In genomic region chr2:108719149-108720044, GRCh38 we compare ENCODE assay signal across 1 cellular context.
TF ChIP-seq lines count a peak whose summit lies in the region.

RANBP2 (plus strand) TSS chr2:108719482; CDS start chr2:108719607, 125 bp downstream.

TF ChIP-seq in HepG2, 621 proteins besides CTCF, POLR2A, EP300 and RAD21 (continued from another document and continues in another):
- TF ChIP-seq, protein P1, sequence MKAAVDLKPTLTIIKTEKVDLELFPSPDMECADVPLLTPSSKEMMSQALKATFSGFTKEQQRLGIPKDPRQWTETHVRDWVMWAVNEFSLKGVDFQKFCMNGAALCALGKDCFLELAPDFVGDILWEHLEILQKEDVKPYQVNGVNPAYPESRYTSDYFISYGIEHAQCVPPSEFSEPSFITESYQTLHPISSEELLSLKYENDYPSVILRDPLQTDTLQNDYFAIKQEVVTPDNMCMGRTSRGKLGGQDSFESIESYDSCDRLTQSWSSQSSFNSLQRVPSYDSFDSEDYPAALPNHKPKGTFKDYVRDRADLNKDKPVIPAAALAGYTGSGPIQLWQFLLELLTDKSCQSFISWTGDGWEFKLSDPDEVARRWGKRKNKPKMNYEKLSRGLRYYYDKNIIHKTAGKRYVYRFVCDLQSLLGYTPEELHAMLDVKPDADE (CRISPR knock-in tag; IDR thresholded peaks at IDR 0.05), result peak; percentile 89; the same call in 1 of the 2 replicates
- TF ChIP-seq REPIN1 (CRISPR knock-in tag; IDR thresholded peaks at IDR 0.05; ENCODE audit: borderline replicate concordance, low read depth) (peak; percentile 99), KDM4B (CRISPR knock-in tag; IDR thresholded peaks at IDR 0.05) (peak; percentile 98), ZNF597 (CRISPR knock-in tag; IDR thresholded peaks at IDR 0.05) (0 out of 2 replicates have a peak, but pooled peaks have one; percentile 8), KLF11 (CRISPR knock-in tag; IDR thresholded peaks at IDR 0.05) (peak; percentile 95), ARID3A (IDR thresholded peaks at IDR 0.05; ENCODE audit: low read depth, low read length) (peak; percentile 46; the same call in 1 of the 2 replicates), SUZ12 (IDR thresholded peaks at IDR 0.05; ENCODE audit: low read depth, low read length) (no peak), DNMT1 (CRISPR knock-in tag; IDR thresholded peaks at IDR 0.05) (peak; percentile 97), U2AF1 (optimal IDR thresholded peaks at IDR 0.05; ENCODE audit: low read depth, low read length) (peak; percentile 74), ZNF20 (CRISPR knock-in tag; IDR thresholded peaks at IDR 0.05) (no peak), FIP1L1 (IDR thresholded peaks at IDR 0.05; ENCODE audit: borderline replicate concordance, insufficient read depth, low read depth, low read length) (no peak), ATF1 (CRISPR knock-in tag; IDR thresholded peaks at IDR 0.05) (peak; percentile 99), ZNF550 (CRISPR knock-in tag; IDR thresholded peaks at IDR 0.05; ENCODE audit: borderline replicate concordance) (no peak; the same call in 1 of the 2 replicates), ZBTB8A (CRISPR knock-in tag; IDR thresholded peaks at IDR 0.05; ENCODE audit: borderline replicate concordance, low read depth) (no peak), HNF1A (IDR thresholded peaks at IDR 0.05; ENCODE audit: low read depth) (0 out of 2 replicates have a peak, but pooled peaks have one; percentile 13), HNF1A (CRISPR knock-in tag; IDR thresholded peaks at IDR 0.05; ENCODE audit: borderline replicate concordance) (peak; percentile 91), ZNF180 (CRISPR knock-in tag; IDR thresholded peaks at IDR 0.05; ENCODE audit: borderline replicate concordance, low read depth) (no peak), FOXP1 (IDR thresholded peaks at IDR 0.05) (no peak), FOXP1 (CRISPR knock-in tag; IDR thresholded peaks at IDR 0.05) (peak; percentile 39; the same call in 1 of the 2 replicates), HMGA1 (CRISPR knock-in tag; conservative IDR thresholded peaks at IDR 0.05) (no peak), ZNF768 (CRISPR knock-in tag; IDR thresholded peaks at IDR 0.05) (peak; percentile 77), ZNF850 (CRISPR knock-in tag; conservative IDR thresholded peaks at IDR 0.05) (peak; percentile 90), NONO (IDR thresholded peaks at IDR 0.05) (no peak), NONO (CRISPR knock-in tag; conservative IDR thresholded peaks at IDR 0.05) (peak; percentile 99), ZNF432 (CRISPR knock-in tag; IDR thresholded peaks at IDR 0.05; ENCODE audit: borderline replicate concordance) (no peak; the same call in 1 of the 2 replicates), IRX3 (CRISPR knock-in tag; IDR thresholded peaks at IDR 0.05; ENCODE audit: borderline replicate concordance, low read depth) (peak; percentile 94), ZFP36L1 (CRISPR knock-in tag; IDR thresholded peaks at IDR 0.05) (peak; percentile 98), PAWR (CRISPR knock-in tag; IDR thresholded peaks at IDR 0.05; ENCODE audit: borderline replicate concordance) (peak; percentile 98; the same call in 1 of the 2 replicates), ATF3 (CRISPR knock-in tag; IDR thresholded peaks at IDR 0.05) (peak; percentile 71), ZNF790 (CRISPR knock-in tag; IDR thresholded peaks at IDR 0.05; ENCODE audit: borderline replicate concordance) (0 out of 2 replicates have a peak, but pooled peaks have one; percentile 57), YEATS4 (CRISPR knock-in tag; IDR thresholded peaks at IDR 0.05; ENCODE audit: borderline replicate concordance) (peak; percentile 100), SRSF9 (IDR thresholded peaks at IDR 0.05; ENCODE audit: borderline replicate concordance, insufficient read depth, low read depth, low read length, poor library complexity, severe bottlenecking) (no peak), ZNF800 (CRISPR knock-in tag; IDR thresholded peaks at IDR 0.05) (peak; percentile 88), ZNF275 (CRISPR knock-in tag; IDR thresholded peaks at IDR 0.05; ENCODE audit: borderline replicate concordance) (peak; percentile 96), ZNF460 (CRISPR knock-in tag; IDR thresholded peaks at IDR 0.05; ENCODE audit: borderline replicate concordance) (peak; percentile 19; the same call in 1 of the 2 replicates), NR2F6 (IDR thresholded peaks at IDR 0.05) (peak; percentile 47; the same call in 1 of the 2 replicates), NR2F6 (CRISPR knock-in tag; IDR thresholded peaks at IDR 0.05) (peak; percentile 76), ZKSCAN8 (CRISPR knock-in tag; IDR thresholded peaks at IDR 0.05; ENCODE audit: borderline replicate concordance) (peak; percentile 96; the same call in 1 of the 2 replicates), NPAS2 (CRISPR knock-in tag; IDR thresholded peaks at IDR 0.05; ENCODE audit: borderline replicate concordance) (no peak), NFE2L2 (IDR thresholded peaks at IDR 0.05; ENCODE audit: low read length) (no peak), MYPOP (CRISPR knock-in tag; IDR thresholded peaks at IDR 0.05) (peak; percentile 99), SMC3 (IDR thresholded peaks at IDR 0.05; ENCODE audit: low read length) (no peak), TCF7L2 (IDR thresholded peaks at IDR 0.05; ENCODE audit: low read depth, low read length) (no peak), KDM1A (CRISPR knock-in tag; IDR thresholded peaks at IDR 0.05) (peak; percentile 70), HDAC6 (IDR thresholded peaks at IDR 0.05; ENCODE audit: low read depth, low read length) (no peak), KDM2A (CRISPR knock-in tag; IDR thresholded peaks at IDR 0.05; ENCODE audit: borderline replicate concordance, low read depth) (peak; percentile 99), RBAK (CRISPR knock-in tag; IDR thresholded peaks at IDR 0.05) (0 out of 2 replicates have a peak, but pooled peaks have one; percentile 25), FOXK1 (CRISPR knock-in tag; IDR thresholded peaks at IDR 0.05; ENCODE audit: borderline replicate concordance, low read depth) (peak; percentile 98)
- TF ChIP-seq, protein P2, sequence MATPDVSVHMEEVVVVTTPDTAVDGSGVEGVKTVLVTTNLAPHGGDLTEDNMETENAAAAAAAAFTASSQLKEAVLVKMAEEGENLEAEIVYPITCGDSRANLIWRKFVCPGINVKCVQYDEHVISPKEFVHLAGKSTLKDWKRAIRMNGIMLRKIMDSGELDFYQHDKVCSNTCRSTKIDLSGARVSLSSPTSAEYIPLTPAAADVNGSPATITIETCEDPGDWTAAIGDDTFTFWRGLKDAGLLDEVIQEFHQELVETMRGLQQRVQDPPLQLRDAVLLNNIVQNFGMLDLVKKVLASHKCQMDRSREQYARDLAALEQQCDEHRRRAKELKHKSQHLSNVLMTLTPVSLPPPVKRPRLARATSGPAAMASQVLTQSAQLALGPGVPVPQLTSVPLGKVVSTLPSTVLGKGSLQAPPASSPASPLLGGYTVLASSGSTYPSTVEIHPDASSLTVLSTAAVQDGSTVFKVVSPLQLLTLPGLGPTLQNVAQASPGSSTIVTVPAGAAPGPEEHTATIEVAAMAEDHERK (CRISPR knock-in tag; IDR thresholded peaks at IDR 0.05; ENCODE audit: low read depth), result peak; percentile 100
- TF ChIP-seq, protein P3, sequence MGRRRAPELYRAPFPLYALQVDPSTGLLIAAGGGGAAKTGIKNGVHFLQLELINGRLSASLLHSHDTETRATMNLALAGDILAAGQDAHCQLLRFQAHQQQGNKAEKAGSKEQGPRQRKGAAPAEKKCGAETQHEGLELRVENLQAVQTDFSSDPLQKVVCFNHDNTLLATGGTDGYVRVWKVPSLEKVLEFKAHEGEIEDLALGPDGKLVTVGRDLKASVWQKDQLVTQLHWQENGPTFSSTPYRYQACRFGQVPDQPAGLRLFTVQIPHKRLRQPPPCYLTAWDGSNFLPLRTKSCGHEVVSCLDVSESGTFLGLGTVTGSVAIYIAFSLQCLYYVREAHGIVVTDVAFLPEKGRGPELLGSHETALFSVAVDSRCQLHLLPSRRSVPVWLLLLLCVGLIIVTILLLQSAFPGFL (CRISPR knock-in tag; IDR thresholded peaks at IDR 0.05), result no peak; the same call in 1 of the 2 replicates
- TF ChIP-seq, protein P4, sequence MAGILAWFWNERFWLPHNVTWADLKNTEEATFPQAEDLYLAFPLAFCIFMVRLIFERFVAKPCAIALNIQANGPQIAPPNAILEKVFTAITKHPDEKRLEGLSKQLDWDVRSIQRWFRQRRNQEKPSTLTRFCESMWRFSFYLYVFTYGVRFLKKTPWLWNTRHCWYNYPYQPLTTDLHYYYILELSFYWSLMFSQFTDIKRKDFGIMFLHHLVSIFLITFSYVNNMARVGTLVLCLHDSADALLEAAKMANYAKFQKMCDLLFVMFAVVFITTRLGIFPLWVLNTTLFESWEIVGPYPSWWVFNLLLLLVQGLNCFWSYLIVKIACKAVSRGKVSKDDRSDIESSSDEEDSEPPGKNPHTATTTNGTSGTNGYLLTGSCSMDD (CRISPR knock-in tag; IDR thresholded peaks at IDR 0.05), result peak; percentile 78
